ENCODE assay signal across 16 cellular contexts in the genomic region with DNA sequence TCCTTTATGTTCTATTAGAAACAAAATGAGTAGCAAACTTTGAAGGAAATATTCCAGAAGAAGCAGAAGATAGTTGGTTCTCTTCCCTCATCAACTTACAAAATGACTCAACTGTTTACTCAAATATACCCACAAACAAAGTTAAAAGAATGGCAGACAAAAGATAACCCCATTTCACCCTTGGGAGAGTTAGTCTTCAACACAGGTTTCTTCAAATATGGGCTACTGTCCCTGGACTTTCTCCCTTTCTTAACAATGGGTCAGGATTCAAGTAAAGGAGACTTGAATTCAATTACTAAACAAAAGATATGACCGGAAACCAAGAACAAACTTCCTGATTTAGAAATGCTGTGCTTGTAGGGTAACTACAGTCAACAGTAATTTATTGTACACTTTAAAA. TPM values are rescaled to one million over a fixed set of nuclear protein-coding genes. Genes with fewer than 3 reads are reported as not detected.
A peak's percentile ranks its signal among the peaks of the same experiment; 100 is the strongest.
DNase-seq lines count a peak whose midpoint lies in the region; ATAC-seq and TF ChIP-seq lines count a peak whose summit lies in the region.
"Had no signal": no experiment of that assay in that cellular context is flagged by ENCODE, and none has a peak within 500 bp of the region (broad histone marks: within the 10 kb centered on the region; RNA-seq: fewer than 3 reads in every experiment).

No MANE protein-coding gene starts in this region.

- intact Hi-C loops in left ventricle myocardium inferior (cut with micrococcal nuclease), result no loop called here
- intact Hi-C loops in right cardiac atrium (cut with DNase I), result no loop called here

- TF ChIP-seq CTCF in left ventricle myocardium inferior (IDR thresholded peaks at IDR 0.05; ENCODE audit: borderline replicate concordance), result no peak
- no peak for TF ChIP-seq CTCF in fibroblast of villous mesenchyme (IDR thresholded peaks at IDR 0.05; ENCODE audit: insufficient read depth, low read depth, low read length)

- H3K27me3 ChIP-seq in left ventricle myocardium inferior (ENCODE audit: low read depth), result no peaks in the 10 kb centered on the region
- no peaks in the 10 kb centered on the region for H3K27me3 ChIP-seq in right cardiac atrium (ENCODE audit: control insufficient read depth, insufficient read depth)

- no peak for DNase-seq in left ventricle myocardium inferior
- no peak for DNase-seq in right cardiac atrium
- DNase-seq in SK-N-MC (ENCODE audit: low read depth, low spot score), result no peak
- DNase-seq in fibroblast of villous mesenchyme (ENCODE audit: low read depth), result peak; percentile 2
- no peak for DNase-seq in medulla oblongata (ENCODE audit: extremely low spot score)
- no peak for DNase-seq in hippocampal formation (lab: John Stamatoyannopoulos, UW)
- DNase-seq: activated naive CD8-positive, alpha-beta T cell treated with anti-CD3 and anti-CD28 coated beads for 36 hours; Caco-2; GF-D8; HFFc6; KG1; NCI-H1694; stimulated activated naive CD4-positive, alpha-beta T cell had no signal

- H3K4me3 ChIP-seq in left ventricle myocardium inferior, result no peak overlapping the region
- H3K4me3 ChIP-seq in right cardiac atrium (ENCODE audit: low read length), result no peak overlapping the region
- H3K4me3 ChIP-seq in SK-N-MC, result no peak overlapping the region
- no peak overlapping the region for H3K4me3 ChIP-seq in fibroblast of villous mesenchyme (ENCODE audit: low read depth, low read length)
- H3K4me3 ChIP-seq in urinary bladder (ENCODE audit: low read depth, low read length), result no peak overlapping the region
- H3K4me3 ChIP-seq: skin epidermis had no signal

- WGBS in right cardiac atrium, result 63% methylated on average over 1 of the region's 1 CpG
- WGBS in urinary bladder, result 85% methylated on average over 1 of the region's 1 CpG

- no peaks in the 10 kb centered on the region for H3K36me3 ChIP-seq in left ventricle myocardium inferior
- no peaks in the 10 kb centered on the region for H3K36me3 ChIP-seq in SK-N-MC (ENCODE audit: insufficient read depth, low read length)
- peaks cover 2% of the 10 kb centered on the region for H3K36me3 ChIP-seq in urinary bladder (ENCODE audit: insufficient read depth)

- no peak overlapping the region for H3K9ac ChIP-seq in SK-N-MC (ENCODE audit: insufficient read length)

- peaks cover 13% of the 10 kb centered on the region for H3K4me1 ChIP-seq in left ventricle myocardium inferior
- no peaks in the 10 kb centered on the region for H3K4me1 ChIP-seq in right cardiac atrium (ENCODE audit: control insufficient read depth, insufficient read depth, low read length)
- H3K4me1 ChIP-seq in urinary bladder (ENCODE audit: insufficient read depth), result no peaks in the 10 kb centered on the region

- H3K27ac ChIP-seq in left ventricle myocardium inferior (replicated peaks), result peak overlapping the region; percentile 6
- no peak overlapping the region for H3K27ac ChIP-seq in right cardiac atrium (ENCODE audit: low read length)
- peak overlapping the region; percentile 53 for H3K27ac ChIP-seq in SK-N-MC
- H3K27ac ChIP-seq in urinary bladder (ENCODE audit: low read depth), result peak overlapping the region; percentile 50
- H3K27ac ChIP-seq: skin epidermis had no signal

- H3K9me3 ChIP-seq in left ventricle myocardium inferior (replicated peaks) (no peaks in the 10 kb centered on the region), right cardiac atrium (ENCODE audit: control insufficient read depth, low read length) (no peaks in the 10 kb centered on the region), SK-N-MC (ENCODE audit: low read depth, low read length) (no peaks in the 10 kb centered on the region)
- H3K9me3 ChIP-seq: Caco-2 had no signal

- ATAC-seq in right cardiac atrium (no peak), GM21526 (IDR thresholded peaks at IDR 0.05; ENCODE audit: low FRiP score, unreplicated experiment) (no peak)

RNA-seq across cellular contexts. Expression of gene RFX3, which starts 14.3 kb away (rescaled TPM):
- total RNA-seq in left ventricle myocardium inferior (3.8 TPM), right cardiac atrium (1 to 10 TPM; 5.0 to 9.9 (median 5.1) TPM), fibroblast of villous mesenchyme (2.6 and 3.5 TPM in 2 replicates), urinary bladder (24.7 TPM)
- polyA plus RNA-seq in right cardiac atrium (1.3 TPM), urinary bladder (1.6 TPM)
